ENCODE assay signal across 8 cellular contexts in genomic region chr19:7196721-7197168, GRCh38.
DNase-seq lines count a peak whose midpoint lies in the region; ATAC-seq and TF ChIP-seq lines count a peak whose summit lies in the region.

No MANE protein-coding gene starts in this region.

- peak overlapping the region; percentile 80 for H3K27ac Mint-ChIP-seq in Calu3 (ENCODE audit: unreplicated experiment)
- H3K27ac Mint-ChIP-seq in T-helper 17 cell: peak overlapping the region; percentile 96
- H3K27ac Mint-ChIP-seq in progenitor cell of endocrine pancreas: peak overlapping the region; percentile 97

- H3K4me3 Mint-ChIP-seq in Calu3 (ENCODE audit: low read depth, unreplicated experiment) (peak overlapping the region; percentile 83), T-helper 17 cell (peak overlapping the region; percentile 86), progenitor cell of endocrine pancreas (ENCODE audit: low read depth) (peak overlapping the region; percentile 74)

- CTCF ChIA-PET in Calu3 (lab: Charles Lee): no interaction called here

- peaks cover 21% of the 10 kb centered on the region for H3K4me1 Mint-ChIP-seq in Calu3 (ENCODE audit: low read depth, unreplicated experiment)
- peaks cover 23% of the 10 kb centered on the region for H3K4me1 Mint-ChIP-seq in T-helper 17 cell
- peaks cover 16% of the 10 kb centered on the region for H3K4me1 Mint-ChIP-seq in progenitor cell of endocrine pancreas (ENCODE audit: low read depth)

- intact Hi-C loops in Calu3 (cut with micrococcal nuclease; ENCODE audit: unreplicated experiment): loop anchor here (5.0 kb wide), 1 partner anchor 101 kb away; no protein-coding TSS in a partner anchor

- BruUV-seq in Calu3 (replicated peaks; lab: Mats Ljungman, UMichigan): no TSS peak

- DNase-seq in Calu3: no peak
- no peak for DNase-seq in T-helper 17 cell
- DNase-seq in fibroblast of the aortic adventitia (ENCODE audit: low read depth): peak; percentile 61
- DNase-seq in progenitor cell of endocrine pancreas (ENCODE audit: low spot score, unreplicated experiment): no peak
- DNase-seq in D341Med (ENCODE audit: low spot score): no peak
- no peak for DNase-seq in Kasumi-1 (lab: John Stamatoyannopoulos, UW)
- no peak for DNase-seq in HuH-7 (ENCODE audit: low spot score)

- ATAC-seq in T-helper 17 cell (no peak), HG03432 (IDR thresholded peaks at IDR 0.05; ENCODE audit: unreplicated experiment) (no peak)

- H3K4me3 ChIP-seq in fibroblast of the aortic adventitia (ENCODE audit: low read depth, low read length): peak overlapping the region; percentile 49

- H3K36me3 Mint-ChIP-seq in Calu3 (ENCODE audit: insufficient read depth, unreplicated experiment): peaks cover 16% of the 10 kb centered on the region
- peaks cover 2% of the 10 kb centered on the region for H3K36me3 Mint-ChIP-seq in T-helper 17 cell (ENCODE audit: low read depth)
- no peaks in the 10 kb centered on the region for H3K36me3 Mint-ChIP-seq in progenitor cell of endocrine pancreas (ENCODE audit: insufficient read depth)

- no peak for TF ChIP-seq CTCF in Calu3 (IDR thresholded peaks at IDR 0.05; ENCODE audit: unreplicated experiment)
- no peak for TF ChIP-seq CTCF in fibroblast of the aortic adventitia (IDR thresholded peaks at IDR 0.05; ENCODE audit: insufficient read depth, low read length)
- TF ChIP-seq CTCF in progenitor cell of endocrine pancreas (IDR thresholded peaks at IDR 0.05; ENCODE audit: unreplicated experiment): no peak

- H3K9me3 Mint-ChIP-seq in Calu3 (ENCODE audit: low read depth, unreplicated experiment) (no peaks in the 10 kb centered on the region), progenitor cell of endocrine pancreas (ENCODE audit: low read depth) (no peaks in the 10 kb centered on the region)

- H3K27me3 Mint-ChIP-seq in Calu3 (ENCODE audit: unreplicated experiment) (peaks cover 22% of the 10 kb centered on the region), T-helper 17 cell (peaks cover 6% of the 10 kb centered on the region), progenitor cell of endocrine pancreas (no peaks in the 10 kb centered on the region)

- H3K9me3 ChIP-seq in T-helper 17 cell (ENCODE audit: control insufficient read depth, low read length, poor library complexity, severe bottlenecking): no peaks in the 10 kb centered on the region
